1 cellular context compared by ENCODE assay signal in the genomic region with DNA sequence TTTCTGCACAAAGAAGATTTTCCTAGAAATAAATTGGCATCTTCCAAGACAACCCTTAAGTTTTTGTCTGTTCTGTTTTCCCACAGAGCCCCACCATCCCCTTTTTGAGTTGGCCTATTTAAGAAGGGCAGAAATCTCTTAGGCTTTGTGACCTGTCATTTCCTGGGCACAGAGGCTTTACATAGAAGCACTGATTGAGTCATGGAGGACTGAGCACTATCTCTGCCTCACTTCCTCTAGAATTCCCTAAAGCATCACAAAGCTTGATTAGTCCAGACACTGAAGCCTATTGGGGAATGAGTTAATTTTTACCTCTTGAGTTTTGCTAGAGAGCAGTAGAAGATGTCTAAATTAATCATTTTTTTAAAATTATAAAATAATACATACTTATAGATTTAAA.
TF ChIP-seq lines count a peak whose summit lies in the region.

No MANE protein-coding gene starts in this region.

TF ChIP-seq in GM23338, 12 proteins besides CTCF, POLR2A, EP300 and RAD21 (continued from another document):
- TF ChIP-seq, protein P1, sequence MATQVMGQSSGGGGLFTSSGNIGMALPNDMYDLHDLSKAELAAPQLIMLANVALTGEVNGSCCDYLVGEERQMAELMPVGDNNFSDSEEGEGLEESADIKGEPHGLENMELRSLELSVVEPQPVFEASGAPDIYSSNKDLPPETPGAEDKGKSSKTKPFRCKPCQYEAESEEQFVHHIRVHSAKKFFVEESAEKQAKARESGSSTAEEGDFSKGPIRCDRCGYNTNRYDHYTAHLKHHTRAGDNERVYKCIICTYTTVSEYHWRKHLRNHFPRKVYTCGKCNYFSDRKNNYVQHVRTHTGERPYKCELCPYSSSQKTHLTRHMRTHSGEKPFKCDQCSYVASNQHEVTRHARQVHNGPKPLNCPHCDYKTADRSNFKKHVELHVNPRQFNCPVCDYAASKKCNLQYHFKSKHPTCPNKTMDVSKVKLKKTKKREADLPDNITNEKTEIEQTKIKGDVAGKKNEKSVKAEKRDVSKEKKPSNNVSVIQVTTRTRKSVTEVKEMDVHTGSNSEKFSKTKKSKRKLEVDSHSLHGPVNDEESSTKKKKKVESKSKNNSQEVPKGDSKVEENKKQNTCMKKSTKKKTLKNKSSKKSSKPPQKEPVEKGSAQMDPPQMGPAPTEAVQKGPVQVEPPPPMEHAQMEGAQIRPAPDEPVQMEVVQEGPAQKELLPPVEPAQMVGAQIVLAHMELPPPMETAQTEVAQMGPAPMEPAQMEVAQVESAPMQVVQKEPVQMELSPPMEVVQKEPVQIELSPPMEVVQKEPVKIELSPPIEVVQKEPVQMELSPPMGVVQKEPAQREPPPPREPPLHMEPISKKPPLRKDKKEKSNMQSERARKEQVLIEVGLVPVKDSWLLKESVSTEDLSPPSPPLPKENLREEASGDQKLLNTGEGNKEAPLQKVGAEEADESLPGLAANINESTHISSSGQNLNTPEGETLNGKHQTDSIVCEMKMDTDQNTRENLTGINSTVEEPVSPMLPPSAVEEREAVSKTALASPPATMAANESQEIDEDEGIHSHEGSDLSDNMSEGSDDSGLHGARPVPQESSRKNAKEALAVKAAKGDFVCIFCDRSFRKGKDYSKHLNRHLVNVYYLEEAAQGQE (IDR thresholded peaks at IDR 0.05; ENCODE audit: unreplicated experiment), result no peak
- TF ChIP-seq STAT1 (IDR thresholded peaks at IDR 0.05; ENCODE audit: unreplicated experiment) (no peak), NANOG (IDR thresholded peaks at IDR 0.05; ENCODE audit: borderline replicate concordance) (no peak), ZNF331 (CRISPR knock-in tag; IDR thresholded peaks at IDR 0.05; ENCODE audit: low read depth) (no peak), EZH2phosphoT487 (IDR thresholded peaks at IDR 0.05; ENCODE audit: unreplicated experiment) (no peak), ZNF114 (CRISPR knock-in tag; IDR thresholded peaks at IDR 0.05) (no peak), CREB1 (CRISPR knock-in tag; IDR thresholded peaks at IDR 0.05; ENCODE audit: low read depth) (no peak), POLR2AphosphoS5 (IDR thresholded peaks at IDR 0.05; ENCODE audit: low read depth) (no peak)
- TF ChIP-seq, protein P2, sequence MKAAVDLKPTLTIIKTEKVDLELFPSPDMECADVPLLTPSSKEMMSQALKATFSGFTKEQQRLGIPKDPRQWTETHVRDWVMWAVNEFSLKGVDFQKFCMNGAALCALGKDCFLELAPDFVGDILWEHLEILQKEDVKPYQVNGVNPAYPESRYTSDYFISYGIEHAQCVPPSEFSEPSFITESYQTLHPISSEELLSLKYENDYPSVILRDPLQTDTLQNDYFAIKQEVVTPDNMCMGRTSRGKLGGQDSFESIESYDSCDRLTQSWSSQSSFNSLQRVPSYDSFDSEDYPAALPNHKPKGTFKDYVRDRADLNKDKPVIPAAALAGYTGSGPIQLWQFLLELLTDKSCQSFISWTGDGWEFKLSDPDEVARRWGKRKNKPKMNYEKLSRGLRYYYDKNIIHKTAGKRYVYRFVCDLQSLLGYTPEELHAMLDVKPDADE (IDR thresholded peaks at IDR 0.05), result no peak
- TF ChIP-seq, protein P3, sequence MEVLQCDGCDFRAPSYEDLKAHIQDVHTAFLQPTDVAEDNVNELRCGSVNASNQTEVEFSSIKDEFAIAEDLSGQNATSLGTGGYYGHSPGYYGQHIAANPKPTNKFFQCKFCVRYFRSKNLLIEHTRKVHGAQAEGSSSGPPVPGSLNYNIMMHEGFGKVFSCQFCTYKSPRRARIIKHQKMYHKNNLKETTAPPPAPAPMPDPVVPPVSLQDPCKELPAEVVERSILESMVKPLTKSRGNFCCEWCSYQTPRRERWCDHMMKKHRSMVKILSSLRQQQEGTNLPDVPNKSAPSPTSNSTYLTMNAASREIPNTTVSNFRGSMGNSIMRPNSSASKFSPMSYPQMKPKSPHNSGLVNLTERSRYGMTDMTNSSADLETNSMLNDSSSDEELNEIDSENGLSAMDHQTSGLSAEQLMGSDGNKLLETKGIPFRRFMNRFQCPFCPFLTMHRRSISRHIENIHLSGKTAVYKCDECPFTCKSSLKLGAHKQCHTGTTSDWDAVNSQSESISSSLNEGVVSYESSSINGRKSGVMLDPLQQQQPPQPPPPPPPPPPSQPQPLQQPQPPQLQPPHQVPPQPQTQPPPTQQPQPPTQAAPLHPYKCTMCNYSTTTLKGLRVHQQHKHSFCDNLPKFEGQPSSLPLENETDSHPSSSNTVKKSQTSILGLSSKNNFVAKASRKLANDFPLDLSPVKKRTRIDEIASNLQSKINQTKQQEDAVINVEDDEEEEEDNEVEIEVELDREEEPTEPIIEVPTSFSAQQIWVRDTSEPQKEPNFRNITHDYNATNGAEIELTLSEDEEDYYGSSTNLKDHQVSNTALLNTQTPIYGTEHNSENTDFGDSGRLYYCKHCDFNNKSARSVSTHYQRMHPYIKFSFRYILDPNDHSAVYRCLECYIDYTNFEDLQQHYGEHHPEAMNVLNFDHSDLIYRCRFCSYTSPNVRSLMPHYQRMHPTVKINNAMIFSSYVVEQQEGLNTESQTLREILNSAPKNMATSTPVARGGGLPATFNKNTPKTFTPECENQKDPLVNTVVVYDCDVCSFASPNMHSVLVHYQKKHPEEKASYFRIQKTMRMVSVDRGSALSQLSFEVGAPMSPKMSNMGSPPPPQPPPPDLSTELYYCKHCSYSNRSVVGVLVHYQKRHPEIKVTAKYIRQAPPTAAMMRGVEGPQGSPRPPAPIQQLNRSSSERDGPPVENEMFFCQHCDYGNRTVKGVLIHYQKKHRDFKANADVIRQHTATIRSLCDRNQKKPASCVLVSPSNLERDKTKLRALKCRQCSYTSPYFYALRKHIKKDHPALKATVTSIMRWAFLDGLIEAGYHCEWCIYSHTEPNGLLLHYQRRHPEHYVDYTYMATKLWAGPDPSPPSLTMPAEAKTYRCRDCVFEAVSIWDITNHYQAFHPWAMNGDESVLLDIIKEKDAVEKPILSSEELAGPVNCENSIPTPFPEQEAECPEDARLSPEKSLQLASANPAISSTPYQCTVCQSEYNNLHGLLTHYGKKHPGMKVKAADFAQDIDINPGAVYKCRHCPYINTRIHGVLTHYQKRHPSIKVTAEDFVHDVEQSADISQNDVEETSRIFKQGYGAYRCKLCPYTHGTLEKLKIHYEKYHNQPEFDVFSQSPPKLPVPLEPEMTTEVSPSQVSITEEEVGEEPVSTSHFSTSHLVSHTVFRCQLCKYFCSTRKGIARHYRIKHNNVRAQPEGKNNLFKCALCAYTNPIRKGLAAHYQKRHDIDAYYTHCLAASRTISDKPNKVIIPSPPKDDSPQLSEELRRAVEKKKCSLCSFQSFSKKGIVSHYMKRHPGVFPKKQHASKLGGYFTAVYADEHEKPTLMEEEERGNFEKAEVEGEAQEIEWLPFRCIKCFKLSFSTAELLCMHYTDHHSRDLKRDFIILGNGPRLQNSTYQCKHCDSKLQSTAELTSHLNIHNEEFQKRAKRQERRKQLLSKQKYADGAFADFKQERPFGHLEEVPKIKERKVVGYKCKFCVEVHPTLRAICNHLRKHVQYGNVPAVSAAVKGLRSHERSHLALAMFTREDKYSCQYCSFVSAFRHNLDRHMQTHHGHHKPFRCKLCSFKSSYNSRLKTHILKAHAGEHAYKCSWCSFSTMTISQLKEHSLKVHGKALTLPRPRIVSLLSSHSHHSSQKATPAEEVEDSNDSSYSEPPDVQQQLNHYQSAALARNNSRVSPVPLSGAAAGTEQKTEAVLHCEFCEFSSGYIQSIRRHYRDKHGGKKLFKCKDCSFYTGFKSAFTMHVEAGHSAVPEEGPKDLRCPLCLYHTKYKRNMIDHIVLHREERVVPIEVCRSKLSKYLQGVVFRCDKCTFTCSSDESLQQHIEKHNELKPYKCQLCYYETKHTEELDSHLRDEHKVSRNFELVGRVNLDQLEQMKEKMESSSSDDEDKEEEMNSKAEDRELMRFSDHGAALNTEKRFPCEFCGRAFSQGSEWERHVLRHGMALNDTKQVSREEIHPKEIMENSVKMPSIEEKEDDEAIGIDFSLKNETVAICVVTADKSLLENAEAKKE (CRISPR knock-in tag; IDR thresholded peaks at IDR 0.05), result no peak
